21 cellular contexts compared by ENCODE assay signal in the genomic region with DNA sequence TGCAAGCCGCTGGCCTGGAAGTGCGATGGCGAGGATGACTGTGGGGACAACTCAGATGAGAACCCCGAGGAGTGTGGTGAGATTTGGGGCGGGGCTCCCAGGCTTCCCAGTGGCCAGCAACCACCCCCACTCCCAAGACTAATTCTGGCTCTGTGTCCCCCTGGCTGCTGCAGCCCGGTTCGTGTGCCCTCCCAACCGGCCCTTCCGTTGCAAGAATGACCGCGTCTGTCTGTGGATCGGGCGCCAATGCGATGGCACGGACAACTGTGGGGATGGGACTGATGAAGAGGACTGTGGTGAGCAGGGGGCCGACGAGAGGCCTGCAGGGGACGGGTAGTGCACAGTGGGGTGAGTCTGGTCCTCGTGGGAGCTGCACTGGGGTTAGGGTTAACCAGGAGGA. TPM values are rescaled to one million over a fixed set of nuclear protein-coding genes. Genes with fewer than 3 reads are reported as not detected.
"Had no signal": no experiment of that assay in that cellular context is flagged by ENCODE, and none has a peak within 500 bp of the region (broad histone marks: within the 10 kb centered on the region; RNA-seq: fewer than 3 reads in every experiment).

No MANE protein-coding gene starts in this region.

- ATAC-seq: Panc1, Right ventricle myocardium inferior, SK-N-SH treated with all-trans-retinoic acid at 6 μM for 48 hours had no signal

- H3K27ac ChIP-seq: HL-60, SJCRH30 had no signal

- DNase-seq: KBM-7, MG63, NCI-H1092 treated with DMSO at 0.1 percent for 48 hours, NCI-H1436, NCI-H187, NCI-H2029, NCI-H2081 treated with DMSO at 0.1 percent for 48 hours, NCI-H2171, NCI-H226, NCI-H446, NCI-H510A, NCI-H524 treated with DMSO at 0.1 percent for 48 hours, NCI-H69, NCI-H774, SHP77 treated with DMSO at 0.1 percent for 48 hours, SJCRH30 had no signal

- H3K4me1 ChIP-seq: SJCRH30 had no signal

- H3K4me3 ChIP-seq: MG63, SJCRH30 had no signal

- FAIRE-seq: HTR-8/SVneo had no signal

- H3K27me3 ChIP-seq: MG63, SJCRH30 had no signal

- H3K9me3 ChIP-seq: MG63, SJCRH30 had no signal

RNA-seq across cellular contexts. Expression of a gene that starts 57.0 kb away (rescaled TPM):
- total RNA-seq: Right ventricle myocardium inferior had no signal
